Comparison of ENCODE assay signal across 1 cellular context in genomic region chr19:54325194-54325621, GRCh38.
TF ChIP-seq lines count a peak whose summit lies in the region.

No MANE protein-coding gene starts in this region.

TF ChIP-seq in GM23338, 12 proteins besides CTCF, POLR2A, EP300 and RAD21 (continued from another document):
- TF ChIP-seq, protein P1, sequence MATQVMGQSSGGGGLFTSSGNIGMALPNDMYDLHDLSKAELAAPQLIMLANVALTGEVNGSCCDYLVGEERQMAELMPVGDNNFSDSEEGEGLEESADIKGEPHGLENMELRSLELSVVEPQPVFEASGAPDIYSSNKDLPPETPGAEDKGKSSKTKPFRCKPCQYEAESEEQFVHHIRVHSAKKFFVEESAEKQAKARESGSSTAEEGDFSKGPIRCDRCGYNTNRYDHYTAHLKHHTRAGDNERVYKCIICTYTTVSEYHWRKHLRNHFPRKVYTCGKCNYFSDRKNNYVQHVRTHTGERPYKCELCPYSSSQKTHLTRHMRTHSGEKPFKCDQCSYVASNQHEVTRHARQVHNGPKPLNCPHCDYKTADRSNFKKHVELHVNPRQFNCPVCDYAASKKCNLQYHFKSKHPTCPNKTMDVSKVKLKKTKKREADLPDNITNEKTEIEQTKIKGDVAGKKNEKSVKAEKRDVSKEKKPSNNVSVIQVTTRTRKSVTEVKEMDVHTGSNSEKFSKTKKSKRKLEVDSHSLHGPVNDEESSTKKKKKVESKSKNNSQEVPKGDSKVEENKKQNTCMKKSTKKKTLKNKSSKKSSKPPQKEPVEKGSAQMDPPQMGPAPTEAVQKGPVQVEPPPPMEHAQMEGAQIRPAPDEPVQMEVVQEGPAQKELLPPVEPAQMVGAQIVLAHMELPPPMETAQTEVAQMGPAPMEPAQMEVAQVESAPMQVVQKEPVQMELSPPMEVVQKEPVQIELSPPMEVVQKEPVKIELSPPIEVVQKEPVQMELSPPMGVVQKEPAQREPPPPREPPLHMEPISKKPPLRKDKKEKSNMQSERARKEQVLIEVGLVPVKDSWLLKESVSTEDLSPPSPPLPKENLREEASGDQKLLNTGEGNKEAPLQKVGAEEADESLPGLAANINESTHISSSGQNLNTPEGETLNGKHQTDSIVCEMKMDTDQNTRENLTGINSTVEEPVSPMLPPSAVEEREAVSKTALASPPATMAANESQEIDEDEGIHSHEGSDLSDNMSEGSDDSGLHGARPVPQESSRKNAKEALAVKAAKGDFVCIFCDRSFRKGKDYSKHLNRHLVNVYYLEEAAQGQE (IDR thresholded peaks at IDR 0.05; ENCODE audit: unreplicated experiment) = no peak
- TF ChIP-seq NANOG (IDR thresholded peaks at IDR 0.05; ENCODE audit: borderline replicate concordance) = no peak
- TF ChIP-seq, protein P2, sequence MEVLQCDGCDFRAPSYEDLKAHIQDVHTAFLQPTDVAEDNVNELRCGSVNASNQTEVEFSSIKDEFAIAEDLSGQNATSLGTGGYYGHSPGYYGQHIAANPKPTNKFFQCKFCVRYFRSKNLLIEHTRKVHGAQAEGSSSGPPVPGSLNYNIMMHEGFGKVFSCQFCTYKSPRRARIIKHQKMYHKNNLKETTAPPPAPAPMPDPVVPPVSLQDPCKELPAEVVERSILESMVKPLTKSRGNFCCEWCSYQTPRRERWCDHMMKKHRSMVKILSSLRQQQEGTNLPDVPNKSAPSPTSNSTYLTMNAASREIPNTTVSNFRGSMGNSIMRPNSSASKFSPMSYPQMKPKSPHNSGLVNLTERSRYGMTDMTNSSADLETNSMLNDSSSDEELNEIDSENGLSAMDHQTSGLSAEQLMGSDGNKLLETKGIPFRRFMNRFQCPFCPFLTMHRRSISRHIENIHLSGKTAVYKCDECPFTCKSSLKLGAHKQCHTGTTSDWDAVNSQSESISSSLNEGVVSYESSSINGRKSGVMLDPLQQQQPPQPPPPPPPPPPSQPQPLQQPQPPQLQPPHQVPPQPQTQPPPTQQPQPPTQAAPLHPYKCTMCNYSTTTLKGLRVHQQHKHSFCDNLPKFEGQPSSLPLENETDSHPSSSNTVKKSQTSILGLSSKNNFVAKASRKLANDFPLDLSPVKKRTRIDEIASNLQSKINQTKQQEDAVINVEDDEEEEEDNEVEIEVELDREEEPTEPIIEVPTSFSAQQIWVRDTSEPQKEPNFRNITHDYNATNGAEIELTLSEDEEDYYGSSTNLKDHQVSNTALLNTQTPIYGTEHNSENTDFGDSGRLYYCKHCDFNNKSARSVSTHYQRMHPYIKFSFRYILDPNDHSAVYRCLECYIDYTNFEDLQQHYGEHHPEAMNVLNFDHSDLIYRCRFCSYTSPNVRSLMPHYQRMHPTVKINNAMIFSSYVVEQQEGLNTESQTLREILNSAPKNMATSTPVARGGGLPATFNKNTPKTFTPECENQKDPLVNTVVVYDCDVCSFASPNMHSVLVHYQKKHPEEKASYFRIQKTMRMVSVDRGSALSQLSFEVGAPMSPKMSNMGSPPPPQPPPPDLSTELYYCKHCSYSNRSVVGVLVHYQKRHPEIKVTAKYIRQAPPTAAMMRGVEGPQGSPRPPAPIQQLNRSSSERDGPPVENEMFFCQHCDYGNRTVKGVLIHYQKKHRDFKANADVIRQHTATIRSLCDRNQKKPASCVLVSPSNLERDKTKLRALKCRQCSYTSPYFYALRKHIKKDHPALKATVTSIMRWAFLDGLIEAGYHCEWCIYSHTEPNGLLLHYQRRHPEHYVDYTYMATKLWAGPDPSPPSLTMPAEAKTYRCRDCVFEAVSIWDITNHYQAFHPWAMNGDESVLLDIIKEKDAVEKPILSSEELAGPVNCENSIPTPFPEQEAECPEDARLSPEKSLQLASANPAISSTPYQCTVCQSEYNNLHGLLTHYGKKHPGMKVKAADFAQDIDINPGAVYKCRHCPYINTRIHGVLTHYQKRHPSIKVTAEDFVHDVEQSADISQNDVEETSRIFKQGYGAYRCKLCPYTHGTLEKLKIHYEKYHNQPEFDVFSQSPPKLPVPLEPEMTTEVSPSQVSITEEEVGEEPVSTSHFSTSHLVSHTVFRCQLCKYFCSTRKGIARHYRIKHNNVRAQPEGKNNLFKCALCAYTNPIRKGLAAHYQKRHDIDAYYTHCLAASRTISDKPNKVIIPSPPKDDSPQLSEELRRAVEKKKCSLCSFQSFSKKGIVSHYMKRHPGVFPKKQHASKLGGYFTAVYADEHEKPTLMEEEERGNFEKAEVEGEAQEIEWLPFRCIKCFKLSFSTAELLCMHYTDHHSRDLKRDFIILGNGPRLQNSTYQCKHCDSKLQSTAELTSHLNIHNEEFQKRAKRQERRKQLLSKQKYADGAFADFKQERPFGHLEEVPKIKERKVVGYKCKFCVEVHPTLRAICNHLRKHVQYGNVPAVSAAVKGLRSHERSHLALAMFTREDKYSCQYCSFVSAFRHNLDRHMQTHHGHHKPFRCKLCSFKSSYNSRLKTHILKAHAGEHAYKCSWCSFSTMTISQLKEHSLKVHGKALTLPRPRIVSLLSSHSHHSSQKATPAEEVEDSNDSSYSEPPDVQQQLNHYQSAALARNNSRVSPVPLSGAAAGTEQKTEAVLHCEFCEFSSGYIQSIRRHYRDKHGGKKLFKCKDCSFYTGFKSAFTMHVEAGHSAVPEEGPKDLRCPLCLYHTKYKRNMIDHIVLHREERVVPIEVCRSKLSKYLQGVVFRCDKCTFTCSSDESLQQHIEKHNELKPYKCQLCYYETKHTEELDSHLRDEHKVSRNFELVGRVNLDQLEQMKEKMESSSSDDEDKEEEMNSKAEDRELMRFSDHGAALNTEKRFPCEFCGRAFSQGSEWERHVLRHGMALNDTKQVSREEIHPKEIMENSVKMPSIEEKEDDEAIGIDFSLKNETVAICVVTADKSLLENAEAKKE (CRISPR knock-in tag; IDR thresholded peaks at IDR 0.05) = no peak
- TF ChIP-seq CREB1 (CRISPR knock-in tag; IDR thresholded peaks at IDR 0.05; ENCODE audit: low read depth) = no peak
